ENCODE assay signal across 8 cellular contexts in genomic region chr10:12348341-12348869, GRCh38. TPM values are rescaled to one million over a fixed set of nuclear protein-coding genes. Genes with fewer than 3 reads are reported as not detected.
DNase-seq lines count a peak whose midpoint lies in the region; ATAC-seq and TF ChIP-seq lines count a peak whose summit lies in the region.

No MANE protein-coding gene starts in this region.

- H3K27me3 ChIP-seq in esophagus muscularis mucosa: no peaks in the 10 kb centered on the region
- H3K27me3 ChIP-seq in parathyroid adenoma (ENCODE audit: control insufficient read depth, insufficient read depth, low read length): no peaks in the 10 kb centered on the region

- H3K36me3 ChIP-seq in OCI-LY7 (ENCODE audit: insufficient read depth, low read length) (no peaks in the 10 kb centered on the region), esophagus muscularis mucosa (no peaks in the 10 kb centered on the region), parathyroid adenoma (ENCODE audit: control insufficient read depth, insufficient read depth, low read length) (no peaks in the 10 kb centered on the region)

- TF ChIP-seq CTCF in OCI-LY7 (conservative IDR thresholded peaks at IDR 0.05; ENCODE audit: low read length): no peak
- no peak for TF ChIP-seq CTCF in esophagus muscularis mucosa (IDR thresholded peaks at IDR 0.05)
- no peak for TF ChIP-seq CTCF in parathyroid adenoma (IDR thresholded peaks at IDR 0.05)

- TF ChIP-seq POLR2A in esophagus muscularis mucosa (IDR thresholded peaks at IDR 0.05; ENCODE audit: low read depth): no peak

- peak overlapping the region; percentile 61; the same call in 1 of the 2 replicates for H2AFZ ChIP-seq in OCI-LY7 (ENCODE audit: low read length)
- peak overlapping the region; percentile 78 for H2AFZ ChIP-seq in parathyroid adenoma

- intact Hi-C loops in OCI-LY7 (cut with micrococcal nuclease; ENCODE audit: unreplicated experiment) (loop anchor here (10.0 kb wide), 1 partner anchor 284 kb away; the partner anchor contains the start of gene DHTKD1), esophagus muscularis mucosa (cut with DNase I) (loop anchor here (5.0 to 10.0 kb wide), 2 partner anchors 76 to 134 kb away; no protein-coding TSS in a partner anchor)

- DNase-seq in DMS53 (lab: John Stamatoyannopoulos, UW) (peak; percentile 74), OCI-LY7 (ENCODE audit: low spot score) (no peak), esophagus muscularis mucosa (ENCODE audit: extremely low spot score) (no peak), SKM-1 treated with dmso at 0.1 percent for 144 hours (lab: John Stamatoyannopoulos, UW; ENCODE audit: unreplicated experiment) (no peak), NCI-H1105 (lab: John Stamatoyannopoulos, UW) (no peak)
- DNase-seq in stimulated activated CD4-positive, alpha-beta T cell treated with anti-CD3 and anti-CD28 coated beads, Interleukin-1b, Interleukin-23, amount 100 ng/mL, for 48 hours: no peak

- no peak for TF ChIP-seq EP300 in esophagus muscularis mucosa (IDR thresholded peaks at IDR 0.05)

- no peaks in the 10 kb centered on the region for H3K9me2 ChIP-seq in OCI-LY7 (ENCODE audit: insufficient read depth, low read length)

- POLR2A ChIA-PET in OCI-LY7 (lab: Charles Lee): interaction anchor here (0.9 to 2.6 kb wide), 3 partner anchors 8 to 137 kb away, joined by 3 to 12 read pairs (median 7); no protein-coding TSS in a partner anchor

- H3K4me1 ChIP-seq in OCI-LY7 (ENCODE audit: insufficient read depth, low read length, poor library complexity, severe bottlenecking) (peaks cover 57% of the 10 kb centered on the region), esophagus muscularis mucosa (peaks cover 10 to 33% (median 26%) of the 10 kb centered on the region in 4 donors), parathyroid adenoma (peaks cover 3% of the 10 kb centered on the region)

- CTCF ChIA-PET in OCI-LY7 (lab: Charles Lee; ENCODE audit: unreplicated experiment): interaction anchor here (0.7 kb wide), 1 partner anchor 84 kb away, joined by 3 read pairs; no protein-coding TSS in a partner anchor

- peak overlapping the region; percentile 84 for H3K4me3 ChIP-seq in OCI-LY7 (ENCODE audit: low read depth, low read length, poor library complexity, severe bottlenecking)
- peak overlapping the region; percentile 76 to 96 (median 89) for H3K4me3 ChIP-seq in esophagus muscularis mucosa
- no peak overlapping the region for H3K4me3 ChIP-seq in parathyroid adenoma (ENCODE audit: low read depth, low read length)

- peaks cover 31% of the 10 kb centered on the region for H3K79me2 ChIP-seq in OCI-LY7 (ENCODE audit: insufficient read depth, low read depth, low read length)
- H3K79me2 ChIP-seq in parathyroid adenoma: no peaks in the 10 kb centered on the region

- no peak for ATAC-seq in HG03135 (IDR thresholded peaks at IDR 0.05; ENCODE audit: unreplicated experiment)

- H3K9ac ChIP-seq in parathyroid adenoma: no peak overlapping the region

- WGBS in esophagus muscularis mucosa: 47% methylated on average over 7 of the region's 24 CpGs

- BruUV-seq in OCI-LY7 (replicated peaks; lab: Mats Ljungman, UMichigan): no TSS peak

- H3K4me2 ChIP-seq in OCI-LY7 (ENCODE audit: low read length): peak overlapping the region; percentile 71
- peak overlapping the region; percentile 47 for H3K4me2 ChIP-seq in parathyroid adenoma (ENCODE audit: low read length)

- H3K9me3 ChIP-seq in OCI-LY7 (ENCODE audit: low read length) (no peaks in the 10 kb centered on the region), esophagus muscularis mucosa (peaks cover 0 to 3% (median 0%) of the 10 kb centered on the region in 4 donors), parathyroid adenoma (ENCODE audit: control insufficient read depth, low read length) (no peaks in the 10 kb centered on the region)

- peaks cover 10% of the 10 kb centered on the region for H4K20me1 ChIP-seq in OCI-LY7 (ENCODE audit: insufficient read depth, low read length)

- peak overlapping the region; percentile 80 for H3K27ac ChIP-seq in OCI-LY7 (ENCODE audit: low read depth, low read length, poor library complexity, severe bottlenecking)
- peak overlapping the region; percentile 95 to 97 (median 96) for H3K27ac ChIP-seq in esophagus muscularis mucosa (replicated peaks in 1 of 4)
- H3K27ac ChIP-seq in parathyroid adenoma: no peak overlapping the region

RNA-seq across cellular contexts. Expression of gene CAMK1D, which starts 0.9 kb away (rescaled TPM):
- total RNA-seq in OCI-LY7 (2014; rRNA removed; shearing (Covaris generic)): 17.8 and 19.0 TPM in 2 replicates
- total RNA-seq in OCI-LY7 (2022) (25.6 and 28.0 TPM in 2 replicates), esophagus muscularis mucosa (10 to 100 TPM in 2 of 4 donors, 1 to 10 TPM in 2; 8.4 to 15.4 (median 11.3) TPM)
